In the genomic region with DNA sequence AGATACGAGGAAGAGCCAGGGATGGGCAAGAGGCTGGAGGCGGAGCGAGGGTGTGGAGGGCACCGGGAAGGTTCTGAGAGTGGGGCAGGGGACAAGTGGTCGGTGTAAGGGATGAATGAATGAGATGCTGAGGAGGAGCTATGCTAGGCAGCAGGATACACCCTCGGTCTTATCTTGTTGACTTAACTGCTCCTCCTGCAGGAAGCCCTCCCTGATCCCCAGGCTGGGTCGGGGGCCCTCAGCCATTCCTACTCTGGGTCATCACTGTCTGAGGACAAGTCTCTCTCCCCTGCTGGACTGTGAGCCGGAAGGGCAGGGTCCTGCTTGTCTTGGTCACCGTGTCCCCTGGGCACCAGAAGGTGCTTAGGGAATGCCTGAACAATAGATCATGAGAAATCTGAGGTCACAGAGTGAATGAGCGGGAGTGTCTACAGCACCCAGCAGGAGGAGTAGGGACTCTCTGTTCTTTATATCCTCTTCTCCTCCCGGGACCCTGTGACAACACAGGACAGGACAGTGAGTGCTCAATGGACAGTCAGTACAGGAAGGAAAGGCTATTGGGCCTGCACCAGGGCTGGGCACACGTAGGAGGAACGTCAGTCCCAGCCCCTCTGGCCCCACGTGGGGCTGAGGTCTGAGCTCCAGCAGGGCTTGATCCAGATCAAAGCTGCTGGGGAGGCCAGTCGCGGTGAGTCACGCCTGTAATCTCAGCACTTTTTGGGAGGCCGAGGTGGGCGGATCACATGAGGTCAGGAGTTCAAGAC, we compare ENCODE assay signal across 8 cellular contexts. TPM values are rescaled to one million over a fixed set of nuclear protein-coding genes. Genes with fewer than 3 reads are reported as not detected.
DNase-seq lines count a peak whose midpoint lies in the region; ATAC-seq and TF ChIP-seq lines count a peak whose summit lies in the region.

No MANE protein-coding gene starts in this region.

- peak overlapping the region; percentile 2 to 18 for H3K4me3 ChIP-seq in cardiac fibroblast (replicated peaks in 1 of 2; ENCODE audit: low read depth in 2 of 2, low read length in 2 of 2)

- H3K9me3 Mint-ChIP-seq in mesothelial cell of epicardium: no peaks in the 10 kb centered on the region

- peak overlapping the region; percentile 57 for H3K27ac Mint-ChIP-seq in mesothelial cell of epicardium

- H3K4me3 Mint-ChIP-seq in mesothelial cell of epicardium: peak overlapping the region; percentile 58

- H3K27me3 Mint-ChIP-seq in mesothelial cell of epicardium (ENCODE audit: low read depth): peaks cover 48% of the 10 kb centered on the region

- no peak for ATAC-seq in HG02885 (IDR thresholded peaks at IDR 0.05; ENCODE audit: poor library complexity, unreplicated experiment)

- peaks cover 2% of the 10 kb centered on the region for H3K36me3 Mint-ChIP-seq in mesothelial cell of epicardium

- peaks cover 11% of the 10 kb centered on the region for H3K4me1 Mint-ChIP-seq in mesothelial cell of epicardium

- peak; percentile 14 for TF ChIP-seq CTCF in cardiac fibroblast (IDR thresholded peaks at IDR 0.05; ENCODE audit: low read depth, low read length)
- TF ChIP-seq CTCF in mesothelial cell of epicardium (IDR thresholded peaks at IDR 0.05; ENCODE audit: unreplicated experiment): no peak

- DNase-seq in CD1c-positive myeloid dendritic cell (ENCODE audit: extremely low spot score): peak; percentile 64
- DNase-seq in LHCN-M2 (ENCODE audit: low read depth): peak; percentile 79
- DNase-seq in cardiac fibroblast (ENCODE audit: low read depth in 2 of 2): peak; percentile 89
- no peak for DNase-seq in mesothelial cell of epicardium (ENCODE audit: low spot score in 2 of 2, unreplicated experiment in 2 of 2)
- DNase-seq in SW 1271 (lab: John Stamatoyannopoulos, UW): no peak
- no peak for DNase-seq in NCI-H2227 treated with DMSO at 0.1 percent for 48 hours (lab: John Stamatoyannopoulos, UW)
- DNase-seq in NCI-H187 treated with DMSO at 0.1 percent for 48 hours (lab: John Stamatoyannopoulos, UW): no peak

RNA-seq across cellular contexts. Expression of a gene that starts 6.5 kb away (rescaled TPM):
- total RNA-seq in LHCN-M2 (2014; rRNA removed) (0.06 TPM in 1 of 2 replicates, not detected in the other), mesothelial cell of epicardium (0.54 to 1.1 TPM (median 0.71 TPM) in 3 replicates)
- 0.02 TPM for polyA plus RNA-seq in LHCN-M2 (2012)

RNA-seq across cellular contexts. Expression of a gene that starts 23.8 kb away (rescaled TPM):
- total RNA-seq in LHCN-M2 (2014; rRNA removed) (5.3 and 10.4 TPM in 2 replicates), mesothelial cell of epicardium (42.8 to 48.0 TPM (median 46.7 TPM) in 3 replicates)
- 16.1 TPM for polyA plus RNA-seq in LHCN-M2 (2012)

RNA-seq across cellular contexts. Expression of a gene that starts 24.3 kb away (rescaled TPM):
- total RNA-seq in LHCN-M2 (2014; rRNA removed) (5.9 and 7.1 TPM in 2 replicates), mesothelial cell of epicardium (8.0 to 10.3 TPM (median 8.9 TPM) in 3 replicates)
- polyA plus RNA-seq in LHCN-M2 (2012): 5.5 TPM

Comparison
In these comparisons a context has a peak if more than half of its experiments do, and no peak if none do; other contexts are left out.
1. DNase-seq: peak in CD1c-positive myeloid dendritic cell (single experiment), LHCN-M2 (single experiment) and cardiac fibroblast (2 of 2); none in mesothelial cell of epicardium (0 of 2), SW 1271 (0 of 2), NCI-H2227 treated with DMSO at 0.1 percent for 48 hours (single experiment) and NCI-H187 treated with DMSO at 0.1 percent for 48 hours (single experiment).